Comparison of ENCODE assay signal across 9 cellular contexts in genomic region chr10:9613338-9613737, GRCh38.
DNase-seq lines count a peak whose midpoint lies in the region; ATAC-seq lines count a peak whose summit lies in the region.
"Had no signal": no experiment of that assay in that cellular context is flagged by ENCODE, and none has a peak within 500 bp of the region (broad histone marks: within the 10 kb centered on the region; RNA-seq: fewer than 3 reads in every experiment).

No MANE protein-coding gene starts in this region.

- ATAC-seq in GM19023 (IDR thresholded peaks at IDR 0.05; ENCODE audit: unreplicated experiment) (peak; percentile 70), HG02798 (IDR thresholded peaks at IDR 0.05; ENCODE audit: poor library complexity, unreplicated experiment) (peak; percentile 92), HG03565 (IDR thresholded peaks at IDR 0.05; ENCODE audit: unreplicated experiment) (peak; percentile 93)
- ATAC-seq: stimulated activated naive B cell treated with anti-CD40 and anti-IgM and Interleukin-4, amounts not matched to agents 10 μg/mL and 1 μg/mL and 100 μg/mL, for 72 hours had no signal

- DNase-seq in CD1c-positive myeloid dendritic cell (ENCODE audit: extremely low spot score) = peak; percentile 2
- DNase-seq in HCEC 1CT = no peak
- no peak for DNase-seq in NCI-H2107 treated with DMSO at 0.1 percent for 48 hours (lab: John Stamatoyannopoulos, UW; ENCODE audit: unreplicated experiment)
- no peak for DNase-seq in GM03348 (ENCODE audit: low spot score)
- DNase-seq in DMS153 treated with DMSO at 0.1 percent for 48 hours (lab: John Stamatoyannopoulos, UW; ENCODE audit: unreplicated experiment) = no peak
- DNase-seq: stimulated activated naive B cell treated with anti-CD40 and anti-IgM and Interleukin-4, amounts not matched to agents 10 μg/mL and 1 μg/mL and 100 μg/mL, for 72 hours had no signal
